In genomic region chr11:60922906-60923305, GRCh38 we compare ENCODE assay signal across 22 cellular contexts. TPM values are rescaled to one million over a fixed set of nuclear protein-coding genes. Genes with fewer than 3 reads are reported as not detected.
DNase-seq lines count a peak whose midpoint lies in the region; ATAC-seq and TF ChIP-seq lines count a peak whose summit lies in the region.
"Had no signal": no experiment of that assay in that cellular context is flagged by ENCODE, and none has a peak within 500 bp of the region (broad histone marks: within the 10 kb centered on the region; RNA-seq: fewer than 3 reads in every experiment).

No MANE protein-coding gene starts in this region.

- TF ChIP-seq CTCF in PC-3 (conservative IDR thresholded peaks at IDR 0.05; ENCODE audit: low read depth, low read length): no peak
- TF ChIP-seq CTCF in chondrocyte (IDR thresholded peaks at IDR 0.05): no peak
- no peak for TF ChIP-seq CTCF in osteoblast (IDR thresholded peaks at IDR 0.05; ENCODE audit: extremely low read depth, low read depth, low read length)

- TSS peak; percentile 26 for BruUV-seq in PC-3 (replicated peaks; lab: Mats Ljungman, UMichigan)

- ATAC-seq in PC-3 (no peak), GM18867 (IDR thresholded peaks at IDR 0.05; ENCODE audit: unreplicated experiment) (no peak)
- ATAC-seq: GM23338 had no signal

- no peaks in the 10 kb centered on the region for H3K9me3 Mint-ChIP-seq in chondrocyte (ENCODE audit: low read depth)
- H3K9me3 Mint-ChIP-seq: CD4-positive, CD25-positive, alpha-beta regulatory T cell; GM23338 had no signal

- H3K4me3 ChIP-seq in BLaER1 (no peak overlapping the region), PC-3 (ENCODE audit: low read length) (no peak overlapping the region), osteoblast (ENCODE audit: insufficient read depth, low read length) (no peak overlapping the region)
- H3K4me3 ChIP-seq: SJSA1 had no signal

- H3K27ac ChIP-seq in BLaER1 (no peak overlapping the region), PC-3 (ENCODE audit: low read length) (no peak overlapping the region), osteoblast (ENCODE audit: low read depth, low read length) (no peak overlapping the region)
- H3K27ac ChIP-seq: SJSA1 had no signal

- peaks cover 62% of the 10 kb centered on the region for H3K36me3 ChIP-seq in BLaER1
- peaks cover 26% of the 10 kb centered on the region; the same call in 1 of the 2 replicates for H3K36me3 ChIP-seq in PC-3 (ENCODE audit: low read depth, low read length)
- peaks cover 11% of the 10 kb centered on the region for H3K36me3 ChIP-seq in osteoblast (ENCODE audit: insufficient read depth, low read length)

- no peaks in the 10 kb centered on the region for H3K9me2 ChIP-seq in PC-3 (replicated peaks; ENCODE audit: low read length)

- H3K4me2 ChIP-seq in BLaER1: peak overlapping the region; percentile 94
- H3K4me2 ChIP-seq in PC-3 (ENCODE audit: low read length): no peak overlapping the region
- no peak overlapping the region for H3K4me2 ChIP-seq in osteoblast (ENCODE audit: insufficient read depth, low read length)

- H3K9me3 ChIP-seq in BLaER1: no peaks in the 10 kb centered on the region
- no peaks in the 10 kb centered on the region for H3K9me3 ChIP-seq in PC-3 (ENCODE audit: low read length)
- no peaks in the 10 kb centered on the region for H3K9me3 ChIP-seq in osteoblast (ENCODE audit: low read depth, low read length)
- H3K9me3 ChIP-seq: SJSA1 had no signal

- H3K36me3 Mint-ChIP-seq in chondrocyte (ENCODE audit: low read depth): peaks cover 12% of the 10 kb centered on the region

- no peak overlapping the region for H2AFZ ChIP-seq in PC-3 (ENCODE audit: low read length)
- H2AFZ ChIP-seq in osteoblast (ENCODE audit: low read length): no peak overlapping the region
- H2AFZ ChIP-seq: GM23338 had no signal

- H3K79me2 ChIP-seq in PC-3 (ENCODE audit: low read length): peaks cover 32% of the 10 kb centered on the region
- peaks cover 11% of the 10 kb centered on the region for H3K79me2 ChIP-seq in osteoblast (ENCODE audit: insufficient read depth, low read length)

- no peaks in the 10 kb centered on the region for H3K27me3 Mint-ChIP-seq in chondrocyte (ENCODE audit: low read depth)

- H3K4me3 Mint-ChIP-seq in chondrocyte (ENCODE audit: unreplicated experiment): no peak overlapping the region

- CTCF ChIA-PET in PC-3 (lab: Charles Lee): no interaction called here

- peaks cover 98% of the 10 kb centered on the region for H4K20me1 ChIP-seq in BLaER1
- peaks cover 13% of the 10 kb centered on the region for H4K20me1 ChIP-seq in PC-3 (ENCODE audit: low read length)
- H4K20me1 ChIP-seq in osteoblast (ENCODE audit: insufficient read depth, low read length): no peaks in the 10 kb centered on the region

- intact Hi-C loops in PC-3 (cut with micrococcal nuclease) (no loop called here), cardiac septum (cut with DNase I) (no loop called here)

- POLR2A ChIA-PET in PC-3 (lab: Charles Lee; ENCODE audit: unreplicated experiment): no interaction called here

- H3F3A ChIP-seq in PC-3 (ENCODE audit: low read length, unreplicated experiment): no peaks in the 10 kb centered on the region

- H3K27me3 ChIP-seq in BLaER1 (peaks cover 44% of the 10 kb centered on the region), PC-3 (ENCODE audit: low read length) (no peaks in the 10 kb centered on the region), osteoblast (ENCODE audit: insufficient read depth, low read length) (no peaks in the 10 kb centered on the region)
- H3K27me3 ChIP-seq: SJSA1 had no signal

- no peak overlapping the region for H3K27ac Mint-ChIP-seq in chondrocyte (ENCODE audit: unreplicated experiment)
- H3K27ac Mint-ChIP-seq: CD4-positive, CD25-positive, alpha-beta regulatory T cell; GM23338 had no signal

- H3K4me1 Mint-ChIP-seq in chondrocyte (ENCODE audit: low read depth): peaks cover 23% of the 10 kb centered on the region

- H3K9ac ChIP-seq in BLaER1: no peak overlapping the region
- H3K9ac ChIP-seq in PC-3 (ENCODE audit: low read length): no peak overlapping the region

- H3K4me1 ChIP-seq in BLaER1 (peaks cover 63% of the 10 kb centered on the region), PC-3 (ENCODE audit: insufficient read depth, low read length) (peaks cover 38% of the 10 kb centered on the region), osteoblast (ENCODE audit: insufficient read depth, low read length) (peaks cover 21% of the 10 kb centered on the region)

- DNase-seq in PC-3: no peak
- peak; percentile 68 for DNase-seq in chondrocyte (ENCODE audit: low spot score)
- DNase-seq in osteoblast (ENCODE audit: insufficient read length, low spot score, missing footprints): peak; percentile 78
- no peak for DNase-seq in NAMALWA (ENCODE audit: low spot score)
- DNase-seq in cardiac septum (ENCODE audit: low spot score): no peak
- DNase-seq in activated effector memory CD4-positive, alpha-beta T cell treated with Interleukin-2 at 50 U/mL for 16 hours: no peak
- DNase-seq: ACHN; AML-193; CD4-positive, CD25-positive, alpha-beta regulatory T cell; DMS153; GDM1; HCEC 1CT; KG1; NCI-H1436; NCI-H1930; NCI-H345; NCI-H524 treated with DMSO at 0.1 percent for 48 hours had no signal

RNA-seq across cellular contexts. Expression of gene TMEM132A, which starts 1.4 kb away (rescaled TPM):
- total RNA-seq in PC-3 (2014; rRNA removed) (84.2 and 88.1 TPM in 2 replicates), chondrocyte (41.3 to 72.0 TPM (median 69.8 TPM) in 3 replicates), osteoblast (12.1 and 19.5 TPM in 2 replicates), cardiac septum (4.9 TPM)
- total RNA-seq: CD4-positive, CD25-positive, alpha-beta regulatory T cell had no signal

RNA-seq across cellular contexts. Expression of gene TMEM109, which starts 8.9 kb away (rescaled TPM):
- total RNA-seq in PC-3 (2014; rRNA removed) (165 and 202 TPM in 2 replicates), chondrocyte (97.0 to 124 TPM (median 104 TPM) in 3 replicates), osteoblast (36.6 and 38.6 TPM in 2 replicates), cardiac septum (80.2 TPM)

RNA-seq across cellular contexts. Expression of gene PRPF19, which starts 16.5 kb away (rescaled TPM):
- 165 and 177 TPM in 2 replicates for total RNA-seq in PC-3 (2014; rRNA removed)
- total RNA-seq in chondrocyte: 48.4 to 51.3 TPM (median 48.6 TPM) in 3 replicates
- 39.8 and 46.0 TPM in 2 replicates for total RNA-seq in osteoblast
- total RNA-seq in cardiac septum: 32.5 TPM

RNA-seq across cellular contexts. Expression of gene SLC15A3, which starts 29.1 kb away (rescaled TPM):
- not detected in 2 replicates for total RNA-seq in PC-3 (2014; rRNA removed)
- 0.54 to 1.6 TPM (median 0.62 TPM) in 3 replicates for total RNA-seq in chondrocyte
- total RNA-seq in osteoblast: 10.9 and 13.0 TPM in 2 replicates
- total RNA-seq in cardiac septum: 11.6 TPM

RNA-seq across cellular contexts. Expression of gene CD6, which starts 48.6 kb away (rescaled TPM):
- not detected in 2 replicates for total RNA-seq in PC-3 (2014; rRNA removed)
- 0.33 TPM in 1 of 3 replicates, not detected in the others for total RNA-seq in chondrocyte
- total RNA-seq in osteoblast: not detected in 2 replicates
- 0.86 TPM for total RNA-seq in cardiac septum
- total RNA-seq: HepG2 had no signal

Comparison
In these comparisons a context has a peak if more than half of its experiments do, and no peak if none do; other contexts are left out.
1. DNase-seq: peak in chondrocyte (single experiment) and osteoblast (single experiment); none in PC-3 (single experiment), NAMALWA (single experiment), cardiac septum (single experiment) and activated effector memory CD4-positive, alpha-beta T cell treated with Interleukin-2 at 50 U/mL for 16 hours (single experiment).